In genomic region chr15:59232476-59232875, GRCh38 we compare ENCODE assay signal across 18 cellular contexts. TPM values are rescaled to one million over a fixed set of nuclear protein-coding genes. Genes with fewer than 3 reads are reported as not detected.
DNase-seq lines count a peak whose midpoint lies in the region; ATAC-seq, FAIRE-seq and TF ChIP-seq lines count a peak whose summit lies in the region.
"Had no signal": no experiment of that assay in that cellular context is flagged by ENCODE, and none has a peak within 500 bp of the region (broad histone marks: within the 10 kb centered on the region; RNA-seq: fewer than 3 reads in every experiment).

No MANE protein-coding gene starts in this region.

- no peak overlapping the region for H3K4me3 Mint-ChIP-seq in activated naive CD8-positive, alpha-beta T cell treated with anti-CD3 and anti-CD28 coated beads, Interleukin-2, amount 50 U/mL, for 24 hours
- H3K4me3 Mint-ChIP-seq in activated naive CD8-positive, alpha-beta T cell treated with anti-CD3 and anti-CD28 coated beads for 36 hours: no peak overlapping the region
- H3K4me3 Mint-ChIP-seq: memory B cell, T-helper 17 cell had no signal

- H3K27ac ChIP-seq in keratinocyte (ENCODE audit: control insufficient read depth, insufficient read depth, low read length) (peak overlapping the region; percentile 49), aorta (ENCODE audit: low read depth in 1 of 2, low read length in 2 of 2) (no peak overlapping the region)
- H3K27ac ChIP-seq: 22Rv1 had no signal

- no peaks in the 10 kb centered on the region for H3K27me3 Mint-ChIP-seq in activated naive CD8-positive, alpha-beta T cell treated with anti-CD3 and anti-CD28 coated beads, Interleukin-2, amount 50 U/mL, for 24 hours
- peaks cover 7% of the 10 kb centered on the region for H3K27me3 Mint-ChIP-seq in activated naive CD8-positive, alpha-beta T cell treated with anti-CD3 and anti-CD28 coated beads for 36 hours
- H3K27me3 Mint-ChIP-seq: memory B cell, T-helper 17 cell had no signal

- no peak overlapping the region for H3K4me2 ChIP-seq in keratinocyte (ENCODE audit: control insufficient read depth, extremely low read depth, insufficient read depth, low read depth, low read length)

- peak; percentile 74 for FAIRE-seq in keratinocyte (lab: Jason Lieb, UNC)
- FAIRE-seq: GM19239 had no signal

- H3K9ac ChIP-seq in keratinocyte (ENCODE audit: control insufficient read depth, extremely low read depth, insufficient read depth, low read length): no peak overlapping the region

- POLR2A ChIA-PET in HEK293T (lab: Yijun Ruan, JAX): no interaction called here

- intact Hi-C loops in aorta (cut with DNase I): no loop called here

- DNase-seq in activated naive CD8-positive, alpha-beta T cell treated with anti-CD3 and anti-CD28 coated beads, Interleukin-2, amount 50 U/mL, for 24 hours: no peak
- no peak for DNase-seq in activated naive CD8-positive, alpha-beta T cell treated with anti-CD3 and anti-CD28 coated beads for 36 hours
- peak; percentile 80 to 91 for DNase-seq in cardiac fibroblast (ENCODE audit: low read depth in 2 of 2)
- DNase-seq in keratinocyte (ENCODE audit: low read depth, low spot score): no peak
- no peak for DNase-seq in aorta
- no peak for DNase-seq in ACHN
- no peak for DNase-seq in HEK293T (ENCODE audit: extremely low spot score)
- no peak for DNase-seq in DMS79 (lab: John Stamatoyannopoulos, UW)
- DNase-seq: activated CD8-positive, alpha-beta memory T cell treated with anti-CD3 and anti-CD28 coated beads, Interleukin-2, amount 50 U/mL, for 4 hours; effector CD4-positive, alpha-beta T cell; Kasumi-1; NCI-H524 treated with DMSO at 0.1 percent for 48 hours; stimulated activated CD4-positive, alpha-beta T cell treated with anti-CD3 and anti-CD28 coated beads, Interleukin-15, amount 100 ng/mL, for 24 hours; T-helper 17 cell had no signal

- dilution Hi-C loops in keratinocyte (cut with MboI; ENCODE audit: extremely low pct_ligation_motif_present, low sequenced_read_pairs): no loop called here

- H3K27ac Mint-ChIP-seq in activated naive CD8-positive, alpha-beta T cell treated with anti-CD3 and anti-CD28 coated beads, Interleukin-2, amount 50 U/mL, for 24 hours: no peak overlapping the region
- H3K27ac Mint-ChIP-seq in activated naive CD8-positive, alpha-beta T cell treated with anti-CD3 and anti-CD28 coated beads for 36 hours: no peak overlapping the region
- H3K27ac Mint-ChIP-seq: memory B cell, T-helper 17 cell had no signal

- H4K20me1 ChIP-seq in keratinocyte (ENCODE audit: control insufficient read depth, extremely low read depth, insufficient read depth, low read length): peaks cover 6% of the 10 kb centered on the region

- peaks cover 20% of the 10 kb centered on the region for H3K4me1 Mint-ChIP-seq in activated naive CD8-positive, alpha-beta T cell treated with anti-CD3 and anti-CD28 coated beads, Interleukin-2, amount 50 U/mL, for 24 hours
- peaks cover 7% of the 10 kb centered on the region for H3K4me1 Mint-ChIP-seq in activated naive CD8-positive, alpha-beta T cell treated with anti-CD3 and anti-CD28 coated beads for 36 hours
- H3K4me1 Mint-ChIP-seq: T-helper 17 cell had no signal

- TF ChIP-seq CTCF in cardiac fibroblast (IDR thresholded peaks at IDR 0.05; ENCODE audit: low read depth, low read length): no peak
- TF ChIP-seq CTCF in keratinocyte (optimal IDR thresholded peaks at IDR 0.05 in 1 of 3, IDR thresholded peaks at IDR 0.05 in 1 of 3, conservative IDR thresholded peaks at IDR 0.05 in 1 of 3; ENCODE audit: extremely low read depth in 1 of 3, insufficient read depth in 2 of 3, low read length in 3 of 3): no peak

- in situ Hi-C loops in ACHN (cut with HindIII; ENCODE audit: low pct_ligation_motif_present, low pct_unique_long_range_greater_than_20kb, low sequenced_read_pairs): no loop called here

- no peaks in the 10 kb centered on the region for H3K9me3 Mint-ChIP-seq in activated naive CD8-positive, alpha-beta T cell treated with anti-CD3 and anti-CD28 coated beads, Interleukin-2, amount 50 U/mL, for 24 hours
- no peaks in the 10 kb centered on the region for H3K9me3 Mint-ChIP-seq in activated naive CD8-positive, alpha-beta T cell treated with anti-CD3 and anti-CD28 coated beads for 36 hours
- H3K9me3 Mint-ChIP-seq: memory B cell had no signal

- WGBS in aorta, 2 donors: 0 to 7% methylated on average over 1 of the region's 1 CpG

- ATAC-seq in activated naive CD8-positive, alpha-beta T cell treated with anti-CD3 and anti-CD28 coated beads, Interleukin-2, amount 50 U/mL, for 24 hours: peak; percentile 28
- peak; percentile 78 for ATAC-seq in aorta (ENCODE audit: low FRiP score)
- ATAC-seq: T-helper 17 cell had no signal

- CTCF ChIA-PET in HEK293T (lab: Yijun Ruan, JAX): no interaction called here

- H3K4me3 ChIP-seq in cardiac fibroblast (replicated peaks in 1 of 2; ENCODE audit: low read depth in 2 of 2, low read length in 2 of 2) (no peak overlapping the region), keratinocyte (ENCODE audit: control insufficient read depth in 2 of 3, extremely low read depth in 1 of 3, insufficient read depth in 2 of 3, low read depth in 1 of 3, low read length in 3 of 3) (no peak overlapping the region), aorta (ENCODE audit: low read length in 2 of 2) (no peak overlapping the region)

- H3K36me3 ChIP-seq in keratinocyte (ENCODE audit: control insufficient read depth in 2 of 2, extremely low read depth in 1 of 2, insufficient read depth in 2 of 2, low read length in 2 of 2): peaks cover 20 to 24% of the 10 kb centered on the region in 2 experiments
- H3K36me3 ChIP-seq in aorta (ENCODE audit: control insufficient read depth in 1 of 2, insufficient read depth in 2 of 2, low read length in 1 of 2): no peaks in the 10 kb centered on the region

- no peaks in the 10 kb centered on the region for H3K9me1 ChIP-seq in keratinocyte (ENCODE audit: control insufficient read depth, extremely low read depth, insufficient read depth, low read length)

- peaks cover 7% of the 10 kb centered on the region for H3K4me1 ChIP-seq in keratinocyte (ENCODE audit: control insufficient read depth, extremely low read depth, insufficient read depth, low read length)
- H3K4me1 ChIP-seq in aorta (ENCODE audit: control insufficient read depth in 1 of 2, insufficient read depth in 2 of 2, low read length in 2 of 2): peaks cover 4 to 7% of the 10 kb centered on the region in 2 donors

- H3K27me3 ChIP-seq in keratinocyte (ENCODE audit: control insufficient read depth, extremely low read depth, insufficient read depth, low read length) (no peaks in the 10 kb centered on the region), aorta (ENCODE audit: control insufficient read depth in 1 of 2, insufficient read depth in 2 of 2, low read length in 1 of 2) (no peaks in the 10 kb centered on the region)

- H3K9me3 ChIP-seq in keratinocyte (ENCODE audit: control insufficient read depth, low read depth, low read length): no peaks in the 10 kb centered on the region
- H3K9me3 ChIP-seq in aorta (ENCODE audit: control insufficient read depth, low read length): no peaks in the 10 kb centered on the region

- H3K36me3 Mint-ChIP-seq in activated naive CD8-positive, alpha-beta T cell treated with anti-CD3 and anti-CD28 coated beads, Interleukin-2, amount 50 U/mL, for 24 hours (ENCODE audit: low read depth): no peaks in the 10 kb centered on the region
- peaks cover 8% of the 10 kb centered on the region for H3K36me3 Mint-ChIP-seq in activated naive CD8-positive, alpha-beta T cell treated with anti-CD3 and anti-CD28 coated beads for 36 hours

- H2AFZ ChIP-seq in keratinocyte (ENCODE audit: control insufficient read depth, low read length): no peak overlapping the region

- peaks cover 11% of the 10 kb centered on the region for H3K79me2 ChIP-seq in keratinocyte (ENCODE audit: control insufficient read depth, insufficient read depth, low read length)

TF ChIP-seq in HEK293T, 16 proteins besides CTCF, POLR2A, EP300 and RAD21:
- TF ChIP-seq BHLHE40 (IDR thresholded peaks at IDR 0.05; ENCODE audit: borderline replicate concordance) (no peak), NFRKB (IDR thresholded peaks at IDR 0.05) (no peak)

RNA-seq across cellular contexts. Expression of gene LDHAL6B, which starts 25.8 kb away (rescaled TPM):
- not detected for total RNA-seq in activated naive CD8-positive, alpha-beta T cell treated with anti-CD3 and anti-CD28 coated beads for 36 hours
- not detected in 3 replicates for polyA plus RNA-seq in keratinocyte
- not detected for polyA plus RNA-seq in keratinocyte (2011; ENCODE audit: low read depth)
- polyA plus RNA-seq in keratinocyte (2011; cell fraction: cytosol; rRNA removed): not detected in 2 replicates
- not detected in 2 replicates for polyA plus RNA-seq in keratinocyte (2011; cell fraction: nucleus; rRNA removed)
- 0.68 TPM in 1 of 2 replicates, not detected in the other for polyA plus RNA-seq in keratinocyte (2012; ENCODE audit: low replicate concordance)
- polyA minus RNA-seq in keratinocyte: not detected in 3 replicates
- not detected for polyA minus RNA-seq in keratinocyte (2011; cell fraction: cytosol; rRNA and poly(A)+ RNA removed)
- polyA minus RNA-seq in keratinocyte (2011; cell fraction: nucleus; rRNA and poly(A)+ RNA removed): not detected in 2 replicates
- not detected for total RNA-seq in aorta
- polyA plus RNA-seq in aorta: not detected
- total RNA-seq: subcutaneous adipose tissue, T-helper 17 cell had no signal

Comparison
In these comparisons a context has a peak if more than half of its experiments do, and no peak if none do; other contexts are left out.
1. DNase-seq: peak in cardiac fibroblast (2 of 2); none in activated naive CD8-positive, alpha-beta T cell treated with anti-CD3 and anti-CD28 coated beads, Interleukin-2, amount 50 U/mL, for 24 hours (single experiment), activated naive CD8-positive, alpha-beta T cell treated with anti-CD3 and anti-CD28 coated beads for 36 hours (single experiment), keratinocyte (single experiment), aorta (0 of 2), ACHN (single experiment), HEK293T (single experiment) and DMS79 (single experiment).